23 cellular contexts compared by ENCODE assay signal in genomic region chr9:124980434-124980833, GRCh38.
"Had no signal": no experiment of that assay in that cellular context is flagged by ENCODE, and none has a peak within 500 bp of the region (broad histone marks: within the 10 kb centered on the region; RNA-seq: fewer than 3 reads in every experiment).

No MANE protein-coding gene starts in this region.

- ATAC-seq: heart right ventricle; left cardiac atrium; natural killer cell; psoas muscle; stimulated activated memory B cell treated with anti-CD40 and anti-IgM and Interleukin-4, amounts not matched to agents 10 μg/mL and 1 μg/mL and 100 μg/mL, for 72 hours; stimulated activated naive CD8-positive, alpha-beta T cell treated with anti-CD3 and anti-CD28 coated beads, Interleukin-15, Interleukin-2, amounts not matched to agents 100 U/mL and 50 U/mL, for 24 hours; upper lobe of right lung had no signal

- DNase-seq: heart right ventricle; islet precursor cell; left cardiac atrium; left ventricle myocardium inferior; mesendoderm; naive B cell; natural killer cell; pancreas; posterior cingulate gyrus; psoas muscle; right lobe of liver; stimulated activated CD4-positive, alpha-beta T cell treated with anti-CD3 and anti-CD28 coated beads, Interleukin-1b, Interleukin-23, amount 100 ng/mL, for 48 hours; stimulated activated CD4-positive, alpha-beta T cell treated with anti-CD3 and anti-CD28 coated beads, Interleukin-2, amount 100 ng/mL, for 48 hours; stimulated activated CD4-positive, alpha-beta T cell treated with anti-CD3 and anti-CD28 coated beads, Interleukin-4, amount 100 ng/mL, for 4 hours; stimulated activated CD8-positive, alpha-beta memory T cell treated with anti-CD3 and anti-CD28 coated beads, Interleukin-4, amount 100 ng/mL, for 48 hours; stimulated activated naive CD8-positive, alpha-beta T cell treated with anti-CD3 and anti-CD28 coated beads, Interleukin-15, Interleukin-2, amounts not matched to agents 100 U/mL and 50 U/mL, for 24 hours; stomach; testis; thyroid gland; trophoblast cell; upper lobe of right lung had no signal

- H3K4me3 Mint-ChIP-seq: mesothelial cell of epicardium; naive B cell; natural killer cell; stimulated activated memory B cell treated with anti-CD40 and anti-IgM and Interleukin-4, amounts not matched to agents 10 μg/mL and 1 μg/mL and 100 μg/mL, for 72 hours had no signal

- H3K36me3 Mint-ChIP-seq: natural killer cell had no signal

- H3K9me3 Mint-ChIP-seq: mesothelial cell of epicardium; naive B cell; natural killer cell; stimulated activated memory B cell treated with anti-CD40 and anti-IgM and Interleukin-4, amounts not matched to agents 10 μg/mL and 1 μg/mL and 100 μg/mL, for 72 hours had no signal

- H3K4me1 Mint-ChIP-seq: mesothelial cell of epicardium; stimulated activated memory B cell treated with anti-CD40 and anti-IgM and Interleukin-4, amounts not matched to agents 10 μg/mL and 1 μg/mL and 100 μg/mL, for 72 hours had no signal

- H3K27me3 Mint-ChIP-seq: naive B cell; stimulated activated memory B cell treated with anti-CD40 and anti-IgM and Interleukin-4, amounts not matched to agents 10 μg/mL and 1 μg/mL and 100 μg/mL, for 72 hours had no signal

- H3K27ac Mint-ChIP-seq: mesothelial cell of epicardium; naive B cell; natural killer cell; stimulated activated memory B cell treated with anti-CD40 and anti-IgM and Interleukin-4, amounts not matched to agents 10 μg/mL and 1 μg/mL and 100 μg/mL, for 72 hours had no signal
